In genomic region chr12:86148612-86149011, GRCh38 we compare ENCODE assay signal across 2 cellular contexts.
TF ChIP-seq lines count a peak whose summit lies in the region.

No MANE protein-coding gene starts in this region.

TF ChIP-seq in IMR-90, 13 proteins besides CTCF, POLR2A, EP300 and RAD21 (continued from another document):
- TF ChIP-seq, protein P1, sequence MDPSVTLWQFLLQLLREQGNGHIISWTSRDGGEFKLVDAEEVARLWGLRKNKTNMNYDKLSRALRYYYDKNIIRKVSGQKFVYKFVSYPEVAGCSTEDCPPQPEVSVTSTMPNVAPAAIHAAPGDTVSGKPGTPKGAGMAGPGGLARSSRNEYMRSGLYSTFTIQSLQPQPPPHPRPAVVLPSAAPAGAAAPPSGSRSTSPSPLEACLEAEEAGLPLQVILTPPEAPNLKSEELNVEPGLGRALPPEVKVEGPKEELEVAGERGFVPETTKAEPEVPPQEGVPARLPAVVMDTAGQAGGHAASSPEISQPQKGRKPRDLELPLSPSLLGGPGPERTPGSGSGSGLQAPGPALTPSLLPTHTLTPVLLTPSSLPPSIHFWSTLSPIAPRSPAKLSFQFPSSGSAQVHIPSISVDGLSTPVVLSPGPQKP (IDR thresholded peaks at IDR 0.05; ENCODE audit: borderline replicate concordance, low read depth, low read length), result no peak
- TF ChIP-seq RFX5 (IDR thresholded peaks at IDR 0.05; ENCODE audit: low read depth, low read length) (no peak), MAZ (IDR thresholded peaks at IDR 0.05; ENCODE audit: borderline replicate concordance, low read depth, low read length) (no peak)
TF ChIP-seq in IMR-90: peak in this region for 0.

TF ChIP-seq in SK-N-SH treated with all-trans-retinoic acid at 6 μM for 48 hours, 23 proteins besides CTCF, POLR2A, EP300 and RAD21 (continued from another document):
- TF ChIP-seq, protein P2, sequence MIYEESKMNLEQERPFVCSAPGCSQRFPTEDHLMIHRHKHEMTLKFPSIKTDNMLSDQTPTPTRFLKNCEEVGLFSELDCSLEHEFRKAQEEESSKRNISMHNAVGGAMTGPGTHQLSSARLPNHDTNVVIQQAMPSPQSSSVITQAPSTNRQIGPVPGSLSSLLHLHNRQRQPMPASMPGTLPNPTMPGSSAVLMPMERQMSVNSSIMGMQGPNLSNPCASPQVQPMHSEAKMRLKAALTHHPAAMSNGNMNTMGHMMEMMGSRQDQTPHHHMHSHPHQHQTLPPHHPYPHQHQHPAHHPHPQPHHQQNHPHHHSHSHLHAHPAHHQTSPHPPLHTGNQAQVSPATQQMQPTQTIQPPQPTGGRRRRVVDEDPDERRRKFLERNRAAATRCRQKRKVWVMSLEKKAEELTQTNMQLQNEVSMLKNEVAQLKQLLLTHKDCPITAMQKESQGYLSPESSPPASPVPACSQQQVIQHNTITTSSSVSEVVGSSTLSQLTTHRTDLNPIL (CRISPR knock-in tag; IDR thresholded peaks at IDR 0.05; ENCODE audit: low read depth), result no peak
- no peak for TF ChIP-seq ZNF70 (CRISPR knock-in tag; IDR thresholded peaks at IDR 0.05)
- TF ChIP-seq CSDC2 (CRISPR knock-in tag; IDR thresholded peaks at IDR 0.05), result no peak
- no peak; the same call in 1 of the 2 replicates for TF ChIP-seq ISL1 (CRISPR knock-in tag; IDR thresholded peaks at IDR 0.05)
- TF ChIP-seq TCF4 (CRISPR knock-in tag; IDR thresholded peaks at IDR 0.05; ENCODE audit: borderline replicate concordance), result no peak
- no peak for TF ChIP-seq OSR1 (CRISPR knock-in tag; IDR thresholded peaks at IDR 0.05)
- no peak for TF ChIP-seq RARB (CRISPR knock-in tag; IDR thresholded peaks at IDR 0.05)
- TF ChIP-seq, protein P3, sequence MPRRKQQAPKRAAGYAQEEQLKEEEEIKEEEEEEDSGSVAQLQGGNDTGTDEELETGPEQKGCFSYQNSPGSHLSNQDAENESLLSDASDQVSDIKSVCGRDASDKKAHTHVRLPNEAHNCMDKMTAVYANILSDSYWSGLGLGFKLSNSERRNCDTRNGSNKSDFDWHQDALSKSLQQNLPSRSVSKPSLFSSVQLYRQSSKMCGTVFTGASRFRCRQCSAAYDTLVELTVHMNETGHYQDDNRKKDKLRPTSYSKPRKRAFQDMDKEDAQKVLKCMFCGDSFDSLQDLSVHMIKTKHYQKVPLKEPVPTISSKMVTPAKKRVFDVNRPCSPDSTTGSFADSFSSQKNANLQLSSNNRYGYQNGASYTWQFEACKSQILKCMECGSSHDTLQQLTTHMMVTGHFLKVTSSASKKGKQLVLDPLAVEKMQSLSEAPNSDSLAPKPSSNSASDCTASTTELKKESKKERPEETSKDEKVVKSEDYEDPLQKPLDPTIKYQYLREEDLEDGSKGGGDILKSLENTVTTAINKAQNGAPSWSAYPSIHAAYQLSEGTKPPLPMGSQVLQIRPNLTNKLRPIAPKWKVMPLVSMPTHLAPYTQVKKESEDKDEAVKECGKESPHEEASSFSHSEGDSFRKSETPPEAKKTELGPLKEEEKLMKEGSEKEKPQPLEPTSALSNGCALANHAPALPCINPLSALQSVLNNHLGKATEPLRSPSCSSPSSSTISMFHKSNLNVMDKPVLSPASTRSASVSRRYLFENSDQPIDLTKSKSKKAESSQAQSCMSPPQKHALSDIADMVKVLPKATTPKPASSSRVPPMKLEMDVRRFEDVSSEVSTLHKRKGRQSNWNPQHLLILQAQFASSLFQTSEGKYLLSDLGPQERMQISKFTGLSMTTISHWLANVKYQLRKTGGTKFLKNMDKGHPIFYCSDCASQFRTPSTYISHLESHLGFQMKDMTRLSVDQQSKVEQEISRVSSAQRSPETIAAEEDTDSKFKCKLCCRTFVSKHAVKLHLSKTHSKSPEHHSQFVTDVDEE (CRISPR knock-in tag; IDR thresholded peaks at IDR 0.05), result no peak
- TF ChIP-seq PPARA (CRISPR knock-in tag; IDR thresholded peaks at IDR 0.05; ENCODE audit: borderline replicate concordance), result no peak
- TF ChIP-seq ARNTL (CRISPR knock-in tag; IDR thresholded peaks at IDR 0.05; ENCODE audit: borderline replicate concordance, low read depth), result no peak
- TF ChIP-seq BACH2 (CRISPR knock-in tag; IDR thresholded peaks at IDR 0.05; ENCODE audit: borderline replicate concordance), result no peak
